Comparison of ENCODE assay signal across 1 cellular context in genomic region chr17:75589919-75590303, GRCh38.
TF ChIP-seq lines count a peak whose summit lies in the region.

No MANE protein-coding gene starts in this region.

TF ChIP-seq in GM12878, 131 proteins besides CTCF, POLR2A, EP300 and RAD21:
- TF ChIP-seq STAT1 (conservative IDR thresholded peaks at IDR 0.05) (no peak), ZNF207 (IDR thresholded peaks at IDR 0.05; ENCODE audit: borderline replicate concordance) (no peak), NKRF (conservative IDR thresholded peaks at IDR 0.05) (no peak), MTA3 (IDR thresholded peaks at IDR 0.05; ENCODE audit: borderline replicate concordance, low read length) (no peak), NR2C1 (IDR thresholded peaks at IDR 0.05) (no peak), CBFB (IDR thresholded peaks at IDR 0.05; ENCODE audit: low read depth) (no peak), NR2C2 (IDR thresholded peaks at IDR 0.05; ENCODE audit: borderline replicate concordance, control insufficient read depth, insufficient read length, low read depth) (no peak), CHD1 (IDR thresholded peaks at IDR 0.05; ENCODE audit: low read depth, low read length) (no peak), TARDBP (IDR thresholded peaks at IDR 0.05; ENCODE audit: borderline replicate concordance) (no peak), FOS (IDR thresholded peaks at IDR 0.05; ENCODE audit: borderline replicate concordance, extremely low read depth, insufficient read length) (no peak), ZNF24 (IDR thresholded peaks at IDR 0.05) (no peak), EZH2 (IDR thresholded peaks at IDR 0.05; ENCODE audit: borderline replicate concordance, control insufficient read depth, low read depth, low read length) (no peak), ATF3 (IDR thresholded peaks at IDR 0.05; ENCODE audit: borderline replicate concordance, extremely low read depth, low read depth, low read length) (no peak), MYC (IDR thresholded peaks at IDR 0.05; ENCODE audit: insufficient read depth, insufficient read length, insufficient replicate concordance, low read length, severe bottlenecking) (no peak), BACH1 (IDR thresholded peaks at IDR 0.05; ENCODE audit: borderline replicate concordance) (no peak), PAX5 (IDR thresholded peaks at IDR 0.05; ENCODE audit: borderline replicate concordance, low read depth, low read length) (no peak), BCLAF1 (IDR thresholded peaks at IDR 0.05) (no peak)
- TF ChIP-seq, protein P1, sequence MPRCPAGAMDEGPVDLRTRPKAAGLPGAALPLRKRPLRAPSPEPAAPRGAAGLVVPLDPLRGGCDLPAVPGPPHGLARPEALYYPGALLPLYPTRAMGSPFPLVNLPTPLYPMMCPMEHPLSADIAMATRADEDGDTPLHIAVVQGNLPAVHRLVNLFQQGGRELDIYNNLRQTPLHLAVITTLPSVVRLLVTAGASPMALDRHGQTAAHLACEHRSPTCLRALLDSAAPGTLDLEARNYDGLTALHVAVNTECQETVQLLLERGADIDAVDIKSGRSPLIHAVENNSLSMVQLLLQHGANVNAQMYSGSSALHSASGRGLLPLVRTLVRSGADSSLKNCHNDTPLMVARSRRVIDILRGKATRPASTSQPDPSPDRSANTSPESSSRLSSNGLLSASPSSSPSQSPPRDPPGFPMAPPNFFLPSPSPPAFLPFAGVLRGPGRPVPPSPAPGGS (IDR thresholded peaks at IDR 0.05; ENCODE audit: borderline replicate concordance, insufficient read depth, low read depth, low read length, poor library complexity, severe bottlenecking): no peak
- TF ChIP-seq, protein P2, sequence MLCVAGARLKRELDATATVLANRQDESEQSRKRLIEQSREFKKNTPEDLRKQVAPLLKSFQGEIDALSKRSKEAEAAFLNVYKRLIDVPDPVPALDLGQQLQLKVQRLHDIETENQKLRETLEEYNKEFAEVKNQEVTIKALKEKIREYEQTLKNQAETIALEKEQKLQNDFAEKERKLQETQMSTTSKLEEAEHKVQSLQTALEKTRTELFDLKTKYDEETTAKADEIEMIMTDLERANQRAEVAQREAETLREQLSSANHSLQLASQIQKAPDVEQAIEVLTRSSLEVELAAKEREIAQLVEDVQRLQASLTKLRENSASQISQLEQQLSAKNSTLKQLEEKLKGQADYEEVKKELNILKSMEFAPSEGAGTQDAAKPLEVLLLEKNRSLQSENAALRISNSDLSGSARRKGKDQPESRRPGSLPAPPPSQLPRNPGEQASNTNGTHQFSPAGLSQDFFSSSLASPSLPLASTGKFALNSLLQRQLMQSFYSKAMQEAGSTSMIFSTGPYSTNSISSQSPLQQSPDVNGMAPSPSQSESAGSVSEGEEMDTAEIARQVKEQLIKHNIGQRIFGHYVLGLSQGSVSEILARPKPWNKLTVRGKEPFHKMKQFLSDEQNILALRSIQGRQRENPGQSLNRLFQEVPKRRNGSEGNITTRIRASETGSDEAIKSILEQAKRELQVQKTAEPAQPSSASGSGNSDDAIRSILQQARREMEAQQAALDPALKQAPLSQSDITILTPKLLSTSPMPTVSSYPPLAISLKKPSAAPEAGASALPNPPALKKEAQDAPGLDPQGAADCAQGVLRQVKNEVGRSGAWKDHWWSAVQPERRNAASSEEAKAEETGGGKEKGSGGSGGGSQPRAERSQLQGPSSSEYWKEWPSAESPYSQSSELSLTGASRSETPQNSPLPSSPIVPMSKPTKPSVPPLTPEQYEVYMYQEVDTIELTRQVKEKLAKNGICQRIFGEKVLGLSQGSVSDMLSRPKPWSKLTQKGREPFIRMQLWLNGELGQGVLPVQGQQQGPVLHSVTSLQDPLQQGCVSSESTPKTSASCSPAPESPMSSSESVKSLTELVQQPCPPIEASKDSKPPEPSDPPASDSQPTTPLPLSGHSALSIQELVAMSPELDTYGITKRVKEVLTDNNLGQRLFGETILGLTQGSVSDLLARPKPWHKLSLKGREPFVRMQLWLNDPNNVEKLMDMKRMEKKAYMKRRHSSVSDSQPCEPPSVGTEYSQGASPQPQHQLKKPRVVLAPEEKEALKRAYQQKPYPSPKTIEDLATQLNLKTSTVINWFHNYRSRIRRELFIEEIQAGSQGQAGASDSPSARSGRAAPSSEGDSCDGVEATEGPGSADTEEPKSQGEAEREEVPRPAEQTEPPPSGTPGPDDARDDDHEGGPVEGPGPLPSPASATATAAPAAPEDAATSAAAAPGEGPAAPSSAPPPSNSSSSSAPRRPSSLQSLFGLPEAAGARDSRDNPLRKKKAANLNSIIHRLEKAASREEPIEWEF (IDR thresholded peaks at IDR 0.05; ENCODE audit: insufficient replicate concordance, low read depth, low read length): no peak
TF ChIP-seq in GM12878: peak in this region for 0.
